ENCODE assay signal across 1 cellular context in genomic region chr12:69738351-69739286, GRCh38.
TF ChIP-seq lines count a peak whose summit lies in the region.

TSS of gene RAB3IP (plus strand) at chr12:69738860. CDS start at chr12:69755409, 16,549 bp downstream.

TF ChIP-seq in K562, 482 proteins besides CTCF, POLR2A, EP300 and RAD21 (continued from another document and continues in another):
- TF ChIP-seq ZBTB11 (CRISPR knock-in tag; IDR thresholded peaks at IDR 0.05) = 0 out of 6 replicates have a peak, but pooled peaks of 1 of the 3 experiments have one; percentile 23
- TF ChIP-seq CXXC5 (CRISPR knock-in tag; IDR thresholded peaks at IDR 0.05) = peak; percentile 79
- peak; percentile 28; the same call in 1 of the 2 replicates for TF ChIP-seq SUPT5H (IDR thresholded peaks at IDR 0.05)
- TF ChIP-seq HCFC1 (IDR thresholded peaks at IDR 0.05; ENCODE audit: low read depth, low read length) = peak; percentile 18; the same call in 1 of the 2 replicates
- peak; percentile 48 for TF ChIP-seq U2AF1 (optimal IDR thresholded peaks at IDR 0.05; ENCODE audit: low read depth, low read length)
- TF ChIP-seq VEZF1 (CRISPR knock-in tag; IDR thresholded peaks at IDR 0.05) = peak; percentile 94
- TF ChIP-seq RBFOX2 (IDR thresholded peaks at IDR 0.05; ENCODE audit: low read depth, low read length) = peak; percentile 52
- peak; percentile 18; the same call in 1 of the 2 replicates for TF ChIP-seq EGR1 (conservative IDR thresholded peaks at IDR 0.05)
- no peak for TF ChIP-seq ATF1 (CRISPR knock-in tag; IDR thresholded peaks at IDR 0.05)
- peak; percentile 20; the same call in 1 of the 2 replicates for TF ChIP-seq ATF1 (tag; IDR thresholded peaks at IDR 0.05)
- peak in 1 of 2 experiments; percentile 68 for TF ChIP-seq E2F6 (IDR thresholded peaks at IDR 0.05; ENCODE audit: borderline replicate concordance in 1 of 2, extremely low read depth in 1 of 2, insufficient read depth in 1 of 2, insufficient read length in 1 of 2, low read depth in 1 of 2, low read length in 1 of 2, poor library complexity in 1 of 2, severe bottlenecking in 1 of 2)
- TF ChIP-seq RREB1 (CRISPR knock-in tag; IDR thresholded peaks at IDR 0.05) = 0 out of 2 replicates have a peak, but pooled peaks have one; percentile 23
- TF ChIP-seq TCF7L2 (IDR thresholded peaks at IDR 0.05; ENCODE audit: low read depth, low read length) = no peak
- TF ChIP-seq PHF8 (IDR thresholded peaks at IDR 0.05; ENCODE audit: borderline replicate concordance, low read length) = peak; percentile 67; the same call in 1 of the 2 replicates
- TF ChIP-seq ZFX (CRISPR knock-in tag; IDR thresholded peaks at IDR 0.05) = peak; percentile 79
- peak; percentile 66; the same call in 1 of the 2 replicates for TF ChIP-seq RB1 (IDR thresholded peaks at IDR 0.05; ENCODE audit: low read depth)
- 0 out of 2 replicates have a peak, but pooled peaks have one; percentile 10 for TF ChIP-seq BHLHE40 (IDR thresholded peaks at IDR 0.05; ENCODE audit: low read length)
- TF ChIP-seq REST (CRISPR knock-in tag; IDR thresholded peaks at IDR 0.05; ENCODE audit: low read depth) = 0 out of 2 replicates have a peak, but pooled peaks have one; percentile 34
- no peak for TF ChIP-seq RERE (CRISPR knock-in tag; IDR thresholded peaks at IDR 0.05; ENCODE audit: borderline replicate concordance)
- TF ChIP-seq E2F1 (CRISPR knock-in tag; IDR thresholded peaks at IDR 0.05) = 0 out of 2 replicates have a peak, but pooled peaks have one; percentile 33
- TF ChIP-seq GABPA (tag; conservative IDR thresholded peaks at IDR 0.05; ENCODE audit: low read depth) = peak; percentile 41
- peak; percentile 34 for TF ChIP-seq TBP (optimal IDR thresholded peaks at IDR 0.05; ENCODE audit: low read depth, low read length)
- no peak for TF ChIP-seq ZNF589 (CRISPR knock-in tag; IDR thresholded peaks at IDR 0.05; ENCODE audit: low read depth)
- TF ChIP-seq CCNT2 (IDR thresholded peaks at IDR 0.05; ENCODE audit: borderline replicate concordance, extremely low read depth, insufficient read length, low read depth, low read length) = peak; percentile 77
- TF ChIP-seq USF2 (CRISPR knock-in tag; IDR thresholded peaks at IDR 0.05) = no peak
- TF ChIP-seq SP1 (CRISPR knock-in tag; IDR thresholded peaks at IDR 0.05) = peak; percentile 27; the same call in 1 of the 2 replicates
